2 cellular contexts compared by ENCODE assay signal in genomic region chr2:138699421-138699820, GRCh38.
TF ChIP-seq lines count a peak whose summit lies in the region.

No MANE protein-coding gene starts in this region.

TF ChIP-seq in HepG2, 621 proteins besides CTCF, POLR2A, EP300 and RAD21:
- TF ChIP-seq, protein P1, sequence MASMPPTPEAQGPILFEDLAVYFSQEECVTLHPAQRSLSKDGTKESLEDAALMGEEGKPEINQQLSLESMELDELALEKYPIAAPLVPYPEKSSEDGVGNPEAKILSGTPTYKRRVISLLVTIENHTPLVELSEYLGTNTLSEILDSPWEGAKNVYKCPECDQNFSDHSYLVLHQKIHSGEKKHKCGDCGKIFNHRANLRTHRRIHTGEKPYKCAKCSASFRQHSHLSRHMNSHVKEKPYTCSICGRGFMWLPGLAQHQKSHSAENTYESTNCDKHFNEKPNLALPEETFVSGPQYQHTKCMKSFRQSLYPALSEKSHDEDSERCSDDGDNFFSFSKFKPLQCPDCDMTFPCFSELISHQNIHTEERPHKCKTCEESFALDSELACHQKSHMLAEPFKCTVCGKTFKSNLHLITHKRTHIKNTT (CRISPR knock-in tag; IDR thresholded peaks at IDR 0.05) = no peak
- TF ChIP-seq ZNF605 (CRISPR knock-in tag; IDR thresholded peaks at IDR 0.05) = no peak
- no peak for TF ChIP-seq ARNT (IDR thresholded peaks at IDR 0.05)
- no peak for TF ChIP-seq PHF8 (CRISPR knock-in tag; IDR thresholded peaks at IDR 0.05)
- TF ChIP-seq MXD4 (CRISPR knock-in tag; IDR thresholded peaks at IDR 0.05) = no peak
- TF ChIP-seq ZIK1 (CRISPR knock-in tag; IDR thresholded peaks at IDR 0.05; ENCODE audit: borderline replicate concordance, low read depth) = no peak
- TF ChIP-seq ZNF776 (CRISPR knock-in tag; IDR thresholded peaks at IDR 0.05) = no peak
- TF ChIP-seq ZNF124 (CRISPR knock-in tag; IDR thresholded peaks at IDR 0.05) = no peak
- no peak for TF ChIP-seq MED1 (CRISPR knock-in tag; IDR thresholded peaks at IDR 0.05)
- no peak for TF ChIP-seq SPEN (CRISPR knock-in tag; IDR thresholded peaks at IDR 0.05; ENCODE audit: low read depth)
- no peak for TF ChIP-seq GTF2F1 (IDR thresholded peaks at IDR 0.05; ENCODE audit: low read length)

TF ChIP-seq in H1, 55 proteins besides CTCF, POLR2A, EP300 and RAD21:
- TF ChIP-seq TAF7 (optimal IDR thresholded peaks at IDR 0.05; ENCODE audit: borderline replicate concordance, low read depth, low read length) = no peak
- TF ChIP-seq TEAD4 (IDR thresholded peaks at IDR 0.05; ENCODE audit: low read depth, low read length) = no peak
- no peak for TF ChIP-seq BACH1 (IDR thresholded peaks at IDR 0.05; ENCODE audit: low read length)
- TF ChIP-seq CHD1 (IDR thresholded peaks at IDR 0.05; ENCODE audit: low read depth, low read length) = no peak
- no peak for TF ChIP-seq ATF2 (IDR thresholded peaks at IDR 0.05; ENCODE audit: low read length)
- no peak for TF ChIP-seq SIRT6 (IDR thresholded peaks at IDR 0.05; ENCODE audit: low read length)
- TF ChIP-seq GABPA (IDR thresholded peaks at IDR 0.05; ENCODE audit: borderline replicate concordance, insufficient read depth, low read length) = no peak
- no peak for TF ChIP-seq TAF1 (IDR thresholded peaks at IDR 0.05; ENCODE audit: low read depth, low read length)
- no peak for TF ChIP-seq GTF2F1 (IDR thresholded peaks at IDR 0.05; ENCODE audit: borderline replicate concordance, low read depth, low read length)
- TF ChIP-seq CTBP2 (IDR thresholded peaks at IDR 0.05; ENCODE audit: borderline replicate concordance, insufficient read depth, insufficient read length, low read length) = no peak
- TF ChIP-seq RNF2 (IDR thresholded peaks at IDR 0.05; ENCODE audit: borderline replicate concordance, low read depth, low read length, missing control alignments, poor library complexity, severe bottlenecking) = no peak
- TF ChIP-seq USF2 (IDR thresholded peaks at IDR 0.05; ENCODE audit: low read length) = no peak
- no peak for TF ChIP-seq ASH2L (IDR thresholded peaks at IDR 0.05; ENCODE audit: low read length)
- TF ChIP-seq TCF12 (IDR thresholded peaks at IDR 0.05; ENCODE audit: low read depth, low read length) = no peak
- no peak for TF ChIP-seq CHD2 (IDR thresholded peaks at IDR 0.05; ENCODE audit: low read length)
- TF ChIP-seq ZNF274 (IDR thresholded peaks at IDR 0.05; ENCODE audit: borderline replicate concordance, extremely low read depth, low read length) = no peak
- no peak for TF ChIP-seq SP1 (IDR thresholded peaks at IDR 0.05; ENCODE audit: low read depth, low read length)
- no peak for TF ChIP-seq SP2 (IDR thresholded peaks at IDR 0.05; ENCODE audit: low read length)
- TF ChIP-seq KDM4A (IDR thresholded peaks at IDR 0.05; ENCODE audit: low read depth, low read length, severe bottlenecking) = no peak
- TF ChIP-seq FOSL1 (IDR thresholded peaks at IDR 0.05; ENCODE audit: insufficient read depth, low read depth, low read length) = no peak
